ENCODE assay signal across 8 cellular contexts in the genomic region with DNA sequence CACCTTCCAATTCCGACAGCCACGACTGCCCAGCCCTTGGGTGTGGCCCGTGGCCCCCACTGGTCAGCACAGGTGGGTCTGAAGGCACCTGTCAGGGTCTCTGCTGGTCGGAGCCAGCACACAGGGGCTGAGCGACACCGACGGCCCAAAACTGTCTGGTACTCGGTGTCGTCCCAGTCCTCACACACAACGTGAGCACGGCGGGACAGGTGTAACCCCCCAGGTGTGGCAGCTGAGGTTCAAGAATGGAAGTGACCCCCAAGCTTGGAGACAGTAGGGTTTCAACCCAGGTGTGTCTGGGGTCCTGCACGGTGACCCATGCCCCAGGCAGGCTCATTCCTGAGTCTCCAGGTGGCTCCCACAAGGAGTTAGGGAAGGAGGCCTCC. TPM values are rescaled to one million over a fixed set of nuclear protein-coding genes. Genes with fewer than 3 reads are reported as not detected.
DNase-seq lines count a peak whose midpoint lies in the region; ATAC-seq, FAIRE-seq and TF ChIP-seq lines count a peak whose summit lies in the region.

No MANE protein-coding gene starts in this region.

- H3K4me2 ChIP-seq in H1 (ENCODE audit: insufficient read depth in 1 of 2, low read depth in 2 of 2, low read length in 2 of 2) = peak overlapping the region; percentile 49 to 83

- TF ChIP-seq CTCF in C4-2B (conservative IDR thresholded peaks at IDR 0.05) = no peak
- TF ChIP-seq CTCF in H1 (IDR thresholded peaks at IDR 0.05; ENCODE audit: control extremely low read depth in 1 of 3, insufficient read depth in 1 of 3, low read depth in 1 of 3, low read length in 3 of 3) = no peak
- no peak for TF ChIP-seq CTCF in neural crest cell (conservative IDR thresholded peaks at IDR 0.05)

- no peak overlapping the region for H3K4ac ChIP-seq in H1 (replicated peaks; ENCODE audit: insufficient read length, low read depth, low read length)

- H3K27me3 ChIP-seq in NT2/D1 (ENCODE audit: insufficient read depth, insufficient read length) (no peaks in the 10 kb centered on the region), H1 (replicated peaks in 1 of 4; ENCODE audit: control insufficient read depth in 3 of 4, extremely low read depth in 1 of 4, insufficient read depth in 3 of 4, low read length in 3 of 4) (no peaks in the 10 kb centered on the region)

- no peak for TF ChIP-seq EP300 in H1 (IDR thresholded peaks at IDR 0.05; ENCODE audit: borderline replicate concordance in 1 of 2, low read depth in 2 of 2, low read length in 2 of 2)

- H3K36me3 Mint-ChIP-seq in neural crest cell (ENCODE audit: low read depth) = no peaks in the 10 kb centered on the region

- no peak overlapping the region for H2BK120ac ChIP-seq in H1 (replicated peaks; ENCODE audit: low read depth, low read length)

- H2BK20ac ChIP-seq in H1 (ENCODE audit: low read length) = no peak overlapping the region

- H2BK5ac ChIP-seq in H1 (ENCODE audit: low read depth, low read length) = no peak overlapping the region; the same call in 1 of the 2 replicates

- 84% methylated on average over 13 of the region's 13 CpGs; no CpG with 5 or more reads in 1 of the 2 experiments for WGBS in H1 (ENCODE audit: extremely low coverage in 1 of 2, insufficient coverage in 1 of 2, insufficient read length in 1 of 2, insufficient replicate concordance in 2 of 2, low coverage in 1 of 2, low lambda C conversion rate in 2 of 2, missing lambda C conversion rate in 1 of 2), 2 experiments

- H2BK12ac ChIP-seq in H1 (ENCODE audit: low read depth, low read length) = no peak overlapping the region

- H3K9me3 ChIP-seq in NT2/D1 (ENCODE audit: insufficient read depth, low read length) (peaks cover 7% of the 10 kb centered on the region; the same call in 1 of the 2 replicates), H1 (ENCODE audit: insufficient read depth in 2 of 2, low read depth in 1 of 2, low read length in 1 of 2) (peaks cover 0 to 5% of the 10 kb centered on the region in 2 experiments; a peak in 1 of 4 replicates)

- no peak for TF ChIP-seq RAD21 in H1 (IDR thresholded peaks at IDR 0.05 in 1 of 2, conservative IDR thresholded peaks at IDR 0.05 in 1 of 2; ENCODE audit: low read depth in 2 of 2, low read length in 2 of 2)

- no peak overlapping the region for H4K91ac ChIP-seq in H1 (replicated peaks; ENCODE audit: insufficient read length, low read length)

- H3K23ac ChIP-seq in H1 (ENCODE audit: insufficient read length) = no peak overlapping the region

- peaks cover 4 to 10% of the 10 kb centered on the region in 2 experiments for H4K20me1 ChIP-seq in H1 (replicated peaks in 1 of 2; ENCODE audit: control insufficient read depth in 1 of 2, insufficient read depth in 2 of 2, low read length in 2 of 2)

- H3K27me3 Mint-ChIP-seq in neural crest cell (ENCODE audit: low read depth) = no peaks in the 10 kb centered on the region

- no peak overlapping the region; the same call in 1 of the 2 replicates for H3K18ac ChIP-seq in H1 (ENCODE audit: extremely low read depth, low read length)

- H2AK5ac ChIP-seq in H1 (ENCODE audit: low read depth, low read length) = no peak overlapping the region

- H3K4me1 Mint-ChIP-seq in neural crest cell = peaks cover 15% of the 10 kb centered on the region

- H3K79me2 ChIP-seq in H1 (ENCODE audit: control insufficient read depth in 1 of 2, insufficient read depth in 2 of 2, low read length in 2 of 2) = peaks cover 0 to 12% of the 10 kb centered on the region in 2 experiments; a peak in 1 of 4 replicates

- H3K27ac Mint-ChIP-seq in neural crest cell (ENCODE audit: unreplicated experiment) = no peak overlapping the region

- H3K4me3 Mint-ChIP-seq in neural crest cell = peak overlapping the region; percentile 84

- no peak for FAIRE-seq in H1 (lab: Jason Lieb, UNC)

- H3K4me3 ChIP-seq in NT2/D1 (ENCODE audit: insufficient read length, low read depth) = peak overlapping the region; percentile 66
- H3K4me3 ChIP-seq in H1 (ENCODE audit: extremely low read depth in 1 of 4, insufficient read depth in 2 of 4, low read depth in 3 of 4, low read length in 4 of 4) = peak overlapping the region; percentile 51 to 91 (median 64)

- CTCF ChIA-PET in H1 (lab: Charles Lee; ENCODE audit: partially characterized antibody) = interaction anchor here (0.9 to 1.3 kb wide), 2 partner anchors 10 to 40 kb away, joined by 3 to 5 read pairs; no protein-coding TSS in a partner anchor

- H3K23me2 ChIP-seq in H1 (ENCODE audit: low read depth, low read length) = peaks cover 2% of the 10 kb centered on the region

- H3K4me1 ChIP-seq in NT2/D1 (ENCODE audit: insufficient read depth, insufficient read length) = peaks cover 10% of the 10 kb centered on the region
- H3K4me1 ChIP-seq in H1 (replicated peaks in 1 of 4; ENCODE audit: control insufficient read depth in 3 of 4, insufficient read depth in 4 of 4, low read length in 3 of 4) = peaks cover 0 to 5% (median 3%) of the 10 kb centered on the region in 4 experiments; a peak in 5 of 7 replicates

- no peak overlapping the region for H2AFZ ChIP-seq in H1 (ENCODE audit: low read length)

- H2BK15ac ChIP-seq in H1 (ENCODE audit: low read length) = no peak overlapping the region

- no peaks in the 10 kb centered on the region for H3K9me3 Mint-ChIP-seq in neural crest cell

- TF ChIP-seq POLR2A in H1 (IDR thresholded peaks at IDR 0.05; ENCODE audit: control extremely low read depth in 1 of 2, low read depth in 2 of 2, low read length in 2 of 2) = no peak

- H3K36me3 ChIP-seq in NT2/D1 (ENCODE audit: insufficient read depth, insufficient read length, low read length) (peaks cover 46% of the 10 kb centered on the region), H1 (ENCODE audit: control insufficient read depth in 2 of 4, insufficient read depth in 4 of 4, low read length in 3 of 4) (peaks cover 5 to 17% (median 13%) of the 10 kb centered on the region in 4 experiments)

- no peak overlapping the region for H3K56ac ChIP-seq in H1 (replicated peaks; ENCODE audit: insufficient read length, low read depth, low read length)

- H3K14ac ChIP-seq in H1 (ENCODE audit: insufficient read length) = no peak overlapping the region

- H3K79me1 ChIP-seq in H1 (ENCODE audit: low read depth, low read length) = peaks cover 4% of the 10 kb centered on the region; the same call in 1 of the 2 replicates

- no peak overlapping the region for H4K5ac ChIP-seq in H1 (ENCODE audit: insufficient read length, low read depth, low read length)

- DNase-seq in NT2/D1 (ENCODE audit: low read depth, low spot score) (no peak), H1 (ENCODE audit: low read depth in 1 of 2, low spot score in 2 of 2) (no peak), neural crest cell (ENCODE audit: low read depth, low spot score) (no peak), NCI-H2081 treated with DMSO at 0.1 percent for 48 hours (lab: John Stamatoyannopoulos, UW) (no peak), globus pallidus (ENCODE audit: low spot score) (no peak), SIG-M5 (lab: John Stamatoyannopoulos, UW) (no peak)

- H4K8ac ChIP-seq in H1 (ENCODE audit: extremely low read depth, insufficient read depth, low read length) = peak overlapping the region; percentile 54; the same call in 1 of the 2 replicates

- H3K9ac ChIP-seq in NT2/D1 (ENCODE audit: insufficient read length, low read depth) (peak overlapping the region; percentile 80), H1 (replicated peaks in 1 of 4; ENCODE audit: extremely low read depth in 1 of 4, low read depth in 3 of 4, low read length in 3 of 4) (no peak overlapping the region)

- ATAC-seq in HG02571 (IDR thresholded peaks at IDR 0.05; ENCODE audit: unreplicated experiment) = no peak

- POLR2A ChIA-PET in H1 (lab: Charles Lee; ENCODE audit: partially characterized antibody) = interaction anchor here (3.4 kb wide), 1 partner anchor 44 kb away, joined by 25 read pairs; a partner anchor contains a TSS

- H3K27ac ChIP-seq in C4-2B (peak overlapping the region; percentile 86; the same call in 1 of the 2 replicates), H1 (ENCODE audit: low read depth, low read length) (no peak overlapping the region)

RNA-seq across cellular contexts. Expression of a gene that starts 1.0 kb away (rescaled TPM):
- total RNA-seq in H1 (2021; fragmentation: NEBNext Ultra II Directional; extraction: Animal tissue kit (Norgen Biotek cat#: 25700)) = 17.8 and 22.4 TPM in 2 replicates
- polyA plus RNA-seq in H1 (2011; rRNA removed) = 8.9 and 12.7 TPM in 2 replicates
- 9.8 TPM for polyA plus RNA-seq in H1 (2011; cell fraction: cytosol; rRNA removed)
- polyA plus RNA-seq in H1 (2011; cell fraction: nucleus; rRNA removed) = 28.1 TPM
- 15.7 to 17.2 TPM (median 16.7 TPM) in 4 replicates for polyA plus RNA-seq in H1 (2012, experiment 1 of 2)
- polyA plus RNA-seq in H1 (2012, experiment 2 of 2) = 11.6 TPM
- 14.6 TPM for polyA plus RNA-seq in H1 (2013, experiment 1 of 2)
- 15.0 TPM for polyA plus RNA-seq in H1 (2013, experiment 2 of 2)
- 7.5 and 10.5 TPM in 2 replicates for polyA minus RNA-seq in H1 (2011; rRNA and poly(A)+ RNA removed)
- polyA minus RNA-seq in H1 (2011; cell fraction: cytosol; rRNA and poly(A)+ RNA removed) = 10.6 TPM
- 22.3 TPM for polyA minus RNA-seq in H1 (2011; cell fraction: nucleus; rRNA and poly(A)+ RNA removed)
- total RNA-seq in neural crest cell = 19.7 and 20.1 TPM in 2 replicates

RNA-seq across cellular contexts. Expression of a gene that starts 1.2 kb away (rescaled TPM):
- 94.0 and 98.7 TPM in 2 replicates for total RNA-seq in H1 (2021; fragmentation: NEBNext Ultra II Directional; extraction: Animal tissue kit (Norgen Biotek cat#: 25700))
- 113 and 133 TPM in 2 replicates for polyA plus RNA-seq in H1 (2011; rRNA removed)
- 98.2 TPM for polyA plus RNA-seq in H1 (2011; cell fraction: cytosol; rRNA removed)
- 131 TPM for polyA plus RNA-seq in H1 (2011; cell fraction: nucleus; rRNA removed)
- polyA plus RNA-seq in H1 (2012, experiment 1 of 2) = 129 to 276 TPM (median 222 TPM) in 4 replicates
- 213 TPM for polyA plus RNA-seq in H1 (2012, experiment 2 of 2)
- polyA plus RNA-seq in H1 (2013, experiment 1 of 2) = 84.6 TPM
- 84.6 TPM for polyA plus RNA-seq in H1 (2013, experiment 2 of 2)
- 61.8 and 63.2 TPM in 2 replicates for polyA minus RNA-seq in H1 (2011; rRNA and poly(A)+ RNA removed)
- 31.9 TPM for polyA minus RNA-seq in H1 (2011; cell fraction: cytosol; rRNA and poly(A)+ RNA removed)
- 47.8 TPM for polyA minus RNA-seq in H1 (2011; cell fraction: nucleus; rRNA and poly(A)+ RNA removed)
- 89.8 and 95.1 TPM in 2 replicates for total RNA-seq in neural crest cell

RNA-seq across cellular contexts. Expression of a gene that starts 10.7 kb away (rescaled TPM):
- total RNA-seq in H1 (2021; fragmentation: NEBNext Ultra II Directional; extraction: Animal tissue kit (Norgen Biotek cat#: 25700)) = not detected in 2 replicates
- not detected in 2 replicates for polyA plus RNA-seq in H1 (2011; rRNA removed)
- not detected for polyA plus RNA-seq in H1 (2011; cell fraction: cytosol; rRNA removed)
- 0.20 TPM for polyA plus RNA-seq in H1 (2011; cell fraction: nucleus; rRNA removed)
- 0.17 TPM in 1 of 4 replicates, not detected in the others for polyA plus RNA-seq in H1 (2012, experiment 1 of 2)
- polyA plus RNA-seq in H1 (2012, experiment 2 of 2) = not detected
- polyA plus RNA-seq in H1 (2013, experiment 1 of 2) = not detected
- not detected for polyA plus RNA-seq in H1 (2013, experiment 2 of 2)
- polyA minus RNA-seq in H1 (2011; rRNA and poly(A)+ RNA removed) = not detected in 2 replicates
- not detected for polyA minus RNA-seq in H1 (2011; cell fraction: cytosol; rRNA and poly(A)+ RNA removed)
- polyA minus RNA-seq in H1 (2011; cell fraction: nucleus; rRNA and poly(A)+ RNA removed) = not detected
- not detected in 2 replicates for total RNA-seq in neural crest cell

RNA-seq across cellular contexts. Expression of a gene that starts 44.0 kb away (rescaled TPM):
- 221 and 244 TPM in 2 replicates for total RNA-seq in H1 (2021; fragmentation: NEBNext Ultra II Directional; extraction: Animal tissue kit (Norgen Biotek cat#: 25700))
- polyA plus RNA-seq in H1 (2011; rRNA removed) = 267 and 272 TPM in 2 replicates
- polyA plus RNA-seq in H1 (2011; cell fraction: cytosol; rRNA removed) = 183 TPM
- polyA plus RNA-seq in H1 (2011; cell fraction: nucleus; rRNA removed) = 229 TPM
- 277 to 336 TPM (median 307 TPM) in 4 replicates for polyA plus RNA-seq in H1 (2012, experiment 1 of 2)
- polyA plus RNA-seq in H1 (2012, experiment 2 of 2) = 319 TPM
- 268 TPM for polyA plus RNA-seq in H1 (2013, experiment 1 of 2)
- polyA plus RNA-seq in H1 (2013, experiment 2 of 2) = 292 TPM
- 35.1 and 46.4 TPM in 2 replicates for polyA minus RNA-seq in H1 (2011; rRNA and poly(A)+ RNA removed)
- polyA minus RNA-seq in H1 (2011; cell fraction: cytosol; rRNA and poly(A)+ RNA removed) = 153 TPM
- polyA minus RNA-seq in H1 (2011; cell fraction: nucleus; rRNA and poly(A)+ RNA removed) = 113 TPM
- 114 and 116 TPM in 2 replicates for total RNA-seq in neural crest cell

RNA-seq across cellular contexts. Expression of a gene that starts 52.1 kb away (rescaled TPM):
- total RNA-seq in H1 (2021; fragmentation: NEBNext Ultra II Directional; extraction: Animal tissue kit (Norgen Biotek cat#: 25700)) = 95.4 and 96.5 TPM in 2 replicates
- 76.7 and 141 TPM in 2 replicates for polyA plus RNA-seq in H1 (2011; rRNA removed)
- polyA plus RNA-seq in H1 (2011; cell fraction: cytosol; rRNA removed) = 58.9 TPM
- 87.0 TPM for polyA plus RNA-seq in H1 (2011; cell fraction: nucleus; rRNA removed)
- 38.0 to 88.5 TPM (median 80.4 TPM) in 4 replicates for polyA plus RNA-seq in H1 (2012, experiment 1 of 2)
- polyA plus RNA-seq in H1 (2012, experiment 2 of 2) = 81.9 TPM
- 43.2 TPM for polyA plus RNA-seq in H1 (2013, experiment 1 of 2)
- polyA plus RNA-seq in H1 (2013, experiment 2 of 2) = 40.8 TPM
- 33.2 and 36.2 TPM in 2 replicates for polyA minus RNA-seq in H1 (2011; rRNA and poly(A)+ RNA removed)
- 144 TPM for polyA minus RNA-seq in H1 (2011; cell fraction: cytosol; rRNA and poly(A)+ RNA removed)
- polyA minus RNA-seq in H1 (2011; cell fraction: nucleus; rRNA and poly(A)+ RNA removed) = 89.1 TPM
- 79.6 and 79.9 TPM in 2 replicates for total RNA-seq in neural crest cell
